In the genomic region with DNA sequence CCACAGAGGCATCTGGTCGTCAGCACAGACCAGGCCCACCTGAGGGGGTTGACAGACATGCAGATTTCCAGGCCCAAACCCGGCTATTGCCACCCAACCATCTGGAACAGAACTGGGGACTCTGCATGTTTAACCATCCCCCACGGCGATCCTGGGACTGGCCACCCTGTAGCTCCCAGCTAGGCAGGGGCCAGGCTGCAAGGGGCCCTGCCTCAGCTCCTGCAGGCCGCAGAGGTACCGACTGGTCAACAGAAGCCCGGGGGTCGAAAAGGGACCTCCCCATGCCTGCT, we compare ENCODE assay signal across 11 cellular contexts.
DNase-seq lines count a peak whose midpoint lies in the region; ATAC-seq and TF ChIP-seq lines count a peak whose summit lies in the region.
"Had no signal": no experiment of that assay in that cellular context is flagged by ENCODE, and none has a peak within 500 bp of the region (broad histone marks: within the 10 kb centered on the region; RNA-seq: fewer than 3 reads in every experiment).

No MANE protein-coding gene starts in this region.

- TF ChIP-seq CTCF in VCaP (conservative IDR thresholded peaks at IDR 0.05), result no peak

- H3K36me3 ChIP-seq in BLaER1 (no peaks in the 10 kb centered on the region), skeletal muscle tissue (ENCODE audit: control insufficient read depth in 3 of 3, insufficient read depth in 3 of 3, low read length in 3 of 3) (no peaks in the 10 kb centered on the region)

- H3K4me3 ChIP-seq in BLaER1 (no peak overlapping the region), skeletal muscle tissue (ENCODE audit: low read length in 3 of 3) (no peak overlapping the region)

- no peaks in the 10 kb centered on the region for H4K20me1 ChIP-seq in BLaER1

- H3K9me3 ChIP-seq in BLaER1 (peaks cover 32% of the 10 kb centered on the region), skeletal muscle tissue (ENCODE audit: control insufficient read depth in 3 of 3, low read length in 3 of 3) (peaks cover 0 to 5% (median 2%) of the 10 kb centered on the region in 3 donors)

- peaks cover 14% of the 10 kb centered on the region for H3K4me1 ChIP-seq in BLaER1
- H3K4me1 ChIP-seq in skeletal muscle tissue (ENCODE audit: control insufficient read depth in 3 of 3, insufficient read depth in 3 of 3, low read length in 3 of 3), result peaks cover 32 to 34% (median 33%) of the 10 kb centered on the region in 3 donors

- ATAC-seq in HG03571 (IDR thresholded peaks at IDR 0.05; ENCODE audit: unreplicated experiment) (no peak), HG03159 (IDR thresholded peaks at IDR 0.05; ENCODE audit: unreplicated experiment) (no peak)
- ATAC-seq: T-cell had no signal

- no peaks in the 10 kb centered on the region for H3K27me3 ChIP-seq in BLaER1
- peaks cover 19 to 31% (median 22%) of the 10 kb centered on the region in 3 donors for H3K27me3 ChIP-seq in skeletal muscle tissue (ENCODE audit: control insufficient read depth in 3 of 3, insufficient read depth in 3 of 3, low read length in 3 of 3)

- no peak overlapping the region for H3K9ac ChIP-seq in BLaER1
- H3K9ac ChIP-seq in skeletal muscle tissue (ENCODE audit: low read depth in 1 of 3, low read length in 3 of 3), result peak overlapping the region in 1 of 3 donors; percentile 50

- H3K4me2 ChIP-seq in BLaER1, result peak overlapping the region; percentile 42

- no peak overlapping the region for H3K27ac ChIP-seq in BLaER1
- peak overlapping the region; percentile 83 for H3K27ac ChIP-seq in VCaP
- peak overlapping the region; percentile 51 for H3K27ac ChIP-seq in skeletal muscle tissue (ENCODE audit: low read depth, low read length)
- H3K27ac ChIP-seq: C4-2B had no signal

- peak; percentile 59 for DNase-seq in islet precursor cell
- DNase-seq in NOMO-1 (lab: John Stamatoyannopoulos, UW; ENCODE audit: unreplicated experiment in 2 of 2), result no peak
- DNase-seq in Kasumi-1 (lab: John Stamatoyannopoulos, UW), result no peak
- DNase-seq: effector memory CD4-positive, alpha-beta T cell had no signal
